Comparison of ENCODE assay signal across 19 cellular contexts in the genomic region with DNA sequence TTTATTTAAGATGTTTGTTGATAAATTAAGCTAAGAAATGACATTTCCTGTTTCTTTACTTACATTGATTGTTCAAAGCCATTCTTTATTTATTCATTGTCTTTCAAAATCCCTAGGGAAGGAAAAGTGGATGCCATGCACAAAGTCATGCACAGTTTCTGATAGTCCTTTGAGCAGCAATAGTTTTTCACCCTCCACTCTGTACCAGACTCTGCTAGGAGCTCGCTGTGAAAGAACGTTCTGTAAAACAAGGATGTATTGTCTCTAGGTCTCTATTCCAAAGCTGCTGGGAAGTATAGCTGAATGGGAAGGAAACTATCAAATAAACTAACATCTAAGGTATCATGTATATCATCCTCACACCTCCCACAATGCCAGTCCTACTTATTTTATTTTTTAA.
"Had no signal": no experiment of that assay in that cellular context is flagged by ENCODE, and none has a peak within 500 bp of the region (broad histone marks: within the 10 kb centered on the region; RNA-seq: fewer than 3 reads in every experiment).

No MANE protein-coding gene starts in this region.

- H3K27ac ChIP-seq: ascending aorta, brain microvascular endothelial cell, colonic mucosa, ovary, psoas muscle, tibial artery had no signal

- H3K4me3 ChIP-seq: ascending aorta, colonic mucosa, ovary, psoas muscle, tibial artery had no signal

- H3K9me3 ChIP-seq: ascending aorta, colonic mucosa, ovary, psoas muscle, tibial artery had no signal

- ATAC-seq: activated naive CD4-positive, alpha-beta T cell treated with anti-CD3 and anti-CD28 coated beads, Interleukin-2, amount 50 U/mL, for 72 hours; activated T-helper 17 cell treated with anti-CD3 and anti-CD28 coated beads, Interleukin-2, amount 50 U/mL, for 72 hours; left colon; natural killer cell; psoas muscle; right cardiac atrium; WTC11 had no signal

- H3K36me3 ChIP-seq: ascending aorta, brain microvascular endothelial cell, colonic mucosa, ovary, tibial artery had no signal

- H3K4me1 ChIP-seq: ascending aorta, colonic mucosa, psoas muscle, tibial artery had no signal

- DNase-seq: activated T-cell treated with anti-CD3 and anti-CD28 coated beads, Interleukin-2, amount 50 U/mL, for 24 hours; brain microvascular endothelial cell; colonic mucosa; endodermal cell; islet precursor cell; left colon; mesendoderm; natural killer cell; ovary; psoas muscle; right cardiac atrium; stimulated activated CD4-positive, alpha-beta T cell treated with anti-CD3 and anti-CD28 coated beads, Interleukin-4, amount 100 ng/mL, for 24 hours; stimulated activated naive CD4-positive, alpha-beta T cell treated with Interleukin-2 at 50 U/mL for 16 hours; T-helper 9 cell; tibial artery had no signal

- H3K27me3 ChIP-seq: ascending aorta, brain microvascular endothelial cell, colonic mucosa, ovary, tibial artery had no signal
